In genomic region chr1:157134442-157134841, GRCh38 we compare ENCODE assay signal across 23 cellular contexts. TPM values are rescaled to one million over a fixed set of nuclear protein-coding genes. Genes with fewer than 3 reads are reported as not detected.
DNase-seq lines count a peak whose midpoint lies in the region; ATAC-seq and TF ChIP-seq lines count a peak whose summit lies in the region.
"Had no signal": no experiment of that assay in that cellular context is flagged by ENCODE, and none has a peak within 500 bp of the region (broad histone marks: within the 10 kb centered on the region; RNA-seq: fewer than 3 reads in every experiment).

No MANE protein-coding gene starts in this region.

- no peaks in the 10 kb centered on the region for H3K9me3 ChIP-seq in MM.1S (replicated peaks; ENCODE audit: insufficient read depth, low read length)
- no peaks in the 10 kb centered on the region for H3K9me3 ChIP-seq in endodermal cell (ENCODE audit: control insufficient read depth, low read length)
- H3K9me3 ChIP-seq in trophoblast cell (ENCODE audit: insufficient read depth, low read depth, low read length): no peaks in the 10 kb centered on the region
- H3K9me3 ChIP-seq: colonic mucosa, Peyer's patch, uterus had no signal

- ATAC-seq in activated T-cell treated with anti-CD3 and anti-CD28 coated beads, Interleukin-2, amount 50 U/mL, for 72 hours (replicated peaks in 1 of 2): no peak

- peak overlapping the region; percentile 51 to 96 for H3K4me3 Mint-ChIP-seq in activated T-cell treated with anti-CD3 and anti-CD28 coated beads, Interleukin-2, amount 50 U/mL, for 72 hours
- no peak overlapping the region for H3K4me3 Mint-ChIP-seq in endodermal cell

- 0 out of 2 replicates have a peak, but pooled peaks cover 3% of the 10 kb centered on the region for H4K20me1 ChIP-seq in MM.1S (ENCODE audit: insufficient read depth, low read length)

- peaks cover 65% of the 10 kb centered on the region for H3K4me1 Mint-ChIP-seq in activated T-cell treated with anti-CD3 and anti-CD28 coated beads, Interleukin-2, amount 50 U/mL, for 72 hours (ENCODE audit: low read depth)
- peaks cover 65% of the 10 kb centered on the region for H3K4me1 Mint-ChIP-seq in endodermal cell

- peaks cover 67% of the 10 kb centered on the region for H3F3A ChIP-seq in MM.1S (ENCODE audit: insufficient read depth, low read length)

- WGBS in endodermal cell (ENCODE audit: insufficient coverage in 1 of 2, insufficient read length in 1 of 2), 2 experiments: 90 to 98% methylated on average over 4 of the region's 4 CpGs
- WGBS in trophoblast cell (ENCODE audit: extremely low coverage, insufficient coverage, insufficient read length): 100% methylated on average over 3 of the region's 4 CpGs

- H4K8ac ChIP-seq in trophoblast cell (ENCODE audit: low read depth, low read length): no peak overlapping the region

- H2BK5ac ChIP-seq in trophoblast cell (ENCODE audit: low read depth, low read length, poor library complexity): no peak overlapping the region

- no peak overlapping the region for H3K4ac ChIP-seq in trophoblast cell (ENCODE audit: low read depth, low read length)

- no peak overlapping the region for H2BK12ac ChIP-seq in trophoblast cell (ENCODE audit: low read length)

- H3K9me3 Mint-ChIP-seq in activated T-cell treated with anti-CD3 and anti-CD28 coated beads, Interleukin-2, amount 50 U/mL, for 72 hours: no peaks in the 10 kb centered on the region
- no peaks in the 10 kb centered on the region for H3K9me3 Mint-ChIP-seq in endodermal cell

- H3K36me3 ChIP-seq in MM.1S (replicated peaks; ENCODE audit: insufficient read depth, low read length): peaks cover 15% of the 10 kb centered on the region
- peaks cover 62% of the 10 kb centered on the region for H3K36me3 ChIP-seq in endodermal cell (ENCODE audit: control insufficient read depth, insufficient read depth, low read length)
- peaks cover 4 to 18% of the 10 kb centered on the region in 2 experiments for H3K36me3 ChIP-seq in trophoblast cell (ENCODE audit: control insufficient read depth in 1 of 2, insufficient read depth in 2 of 2, low read length in 2 of 2)
- H3K36me3 ChIP-seq: uterus had no signal

- H2BK120ac ChIP-seq in trophoblast cell (ENCODE audit: insufficient read depth, low read length, poor library complexity): no peak overlapping the region

- H3K18ac ChIP-seq in trophoblast cell (ENCODE audit: low read length): no peak overlapping the region

- H3K9ac ChIP-seq in MM.1S (ENCODE audit: low read length) (no peak overlapping the region), endodermal cell (ENCODE audit: extremely low read depth, low read length, poor library complexity, severe bottlenecking) (no peak overlapping the region), trophoblast cell (ENCODE audit: low read length) (no peak overlapping the region)

- H3K27ac Mint-ChIP-seq in activated T-cell treated with anti-CD3 and anti-CD28 coated beads, Interleukin-2, amount 50 U/mL, for 72 hours: peak overlapping the region; percentile 78
- H3K27ac Mint-ChIP-seq in endodermal cell: no peak overlapping the region

- H3K79me2 ChIP-seq in MM.1S (ENCODE audit: low read length): peaks cover 55% of the 10 kb centered on the region
- H3K79me2 ChIP-seq in trophoblast cell (ENCODE audit: control insufficient read depth, insufficient read depth, low read length, poor library complexity): peaks cover 15% of the 10 kb centered on the region

- H3K36me3 Mint-ChIP-seq in activated T-cell treated with anti-CD3 and anti-CD28 coated beads, Interleukin-2, amount 50 U/mL, for 72 hours (ENCODE audit: insufficient read depth in 2 of 2): peaks cover 29 to 51% of the 10 kb centered on the region in 2 donors
- H3K36me3 Mint-ChIP-seq in endodermal cell (ENCODE audit: low read depth): peaks cover 48% of the 10 kb centered on the region

- H2AFZ ChIP-seq in MM.1S (ENCODE audit: low read length) (no peak overlapping the region), trophoblast cell (ENCODE audit: insufficient read depth, low read length, poor library complexity) (no peak overlapping the region)

- no peaks in the 10 kb centered on the region for H3K27me3 Mint-ChIP-seq in activated T-cell treated with anti-CD3 and anti-CD28 coated beads, Interleukin-2, amount 50 U/mL, for 72 hours (ENCODE audit: low read depth)
- H3K27me3 Mint-ChIP-seq in endodermal cell (ENCODE audit: insufficient read depth): no peaks in the 10 kb centered on the region

- H3K4me3 ChIP-seq in MM.1S (ENCODE audit: low read length): no peak overlapping the region
- peak overlapping the region; percentile 15 for H3K4me3 ChIP-seq in endodermal cell (ENCODE audit: low read length)
- no peak overlapping the region for H3K4me3 ChIP-seq in trophoblast cell (ENCODE audit: low read depth, low read length)
- H3K4me3 ChIP-seq: colonic mucosa, Peyer's patch, uterus had no signal

- no peak overlapping the region for H3K14ac ChIP-seq in trophoblast cell (ENCODE audit: low read length)

- no peaks in the 10 kb centered on the region for H3K27me3 ChIP-seq in MM.1S (replicated peaks; ENCODE audit: insufficient read depth, low read length)
- no peaks in the 10 kb centered on the region for H3K27me3 ChIP-seq in endodermal cell (ENCODE audit: control insufficient read depth, insufficient read depth, low read length, poor library complexity, severe bottlenecking)
- no peaks in the 10 kb centered on the region for H3K27me3 ChIP-seq in trophoblast cell (ENCODE audit: insufficient read depth, low read length)
- H3K27me3 ChIP-seq: colonic mucosa, Peyer's patch, uterus had no signal

- H4K91ac ChIP-seq in trophoblast cell (ENCODE audit: low read depth, low read length): no peak overlapping the region

- H3K27ac ChIP-seq in MM.1S (ENCODE audit: low read length): peak overlapping the region; percentile 79; the same call in 1 of the 2 replicates
- no peak overlapping the region for H3K27ac ChIP-seq in endodermal cell (ENCODE audit: low read depth, low read length)
- peak overlapping the region; percentile 68 for H3K27ac ChIP-seq in trophoblast cell (ENCODE audit: low read depth, low read length)
- H3K27ac ChIP-seq: colonic mucosa, Peyer's patch, uterus, WERI-Rb-1 had no signal

- peaks cover 56% of the 10 kb centered on the region for H3K4me1 ChIP-seq in MM.1S (ENCODE audit: low read length)
- peaks cover 35% of the 10 kb centered on the region for H3K4me1 ChIP-seq in endodermal cell (ENCODE audit: control insufficient read depth, insufficient read depth, low read length)
- H3K4me1 ChIP-seq in trophoblast cell (ENCODE audit: control insufficient read depth in 1 of 2, insufficient read depth in 2 of 2, low read length in 2 of 2): peaks cover 12 to 27% of the 10 kb centered on the region in 2 experiments

- DNase-seq in activated T-cell treated with anti-CD3 and anti-CD28 coated beads, Interleukin-2, amount 50 U/mL, for 72 hours: no peak
- no peak for DNase-seq in activated T-cell treated with anti-CD3 and anti-CD28 coated beads, Interleukin-2, amount 50 U/mL, for 1 hour
- DNase-seq in MM.1S (peak; percentile 27), endodermal cell (no peak), trophoblast cell (peak in 1 of 2 donors; percentile 33), NCI-H524 (lab: John Stamatoyannopoulos, UW) (no peak), EL (no peak), NCI-H1048 (lab: John Stamatoyannopoulos, UW) (no peak)
- DNase-seq: aorta; colonic mucosa; GF-D8; HCEC 1CT; NCI-H187 treated with DMSO at 0.1 percent for 48 hours; NCI-H526 treated with DMSO at 0.1 percent for 48 hours; Peyer's patch; small intestine; stimulated activated naive CD4-positive, alpha-beta T cell; uterus; WERI-Rb-1 had no signal

- no peak overlapping the region for H3K23ac ChIP-seq in trophoblast cell (ENCODE audit: low read length)

- no peak overlapping the region for H2AK5ac ChIP-seq in trophoblast cell (ENCODE audit: low read length)

- no peak overlapping the region for H4K12ac ChIP-seq in trophoblast cell (ENCODE audit: low read depth, low read length)

- peaks cover 14% of the 10 kb centered on the region for H3K79me1 ChIP-seq in trophoblast cell (ENCODE audit: low read length)

- no peaks in the 10 kb centered on the region for H3K9me2 ChIP-seq in MM.1S (replicated peaks; ENCODE audit: insufficient read depth, low read length)

- TF ChIP-seq CTCF in MM.1S (IDR thresholded peaks at IDR 0.05; ENCODE audit: low read length) (no peak), endodermal cell (conservative IDR thresholded peaks at IDR 0.05) (no peak)

- H3K4me2 ChIP-seq in MM.1S (ENCODE audit: low read depth, low read length) (no peak overlapping the region), trophoblast cell (ENCODE audit: low read length) (peak overlapping the region; percentile 24)

RNA-seq across cellular contexts. Expression of gene ETV3, which starts 3.8 kb away (rescaled TPM):
- 10 to 100 TPM; 33.5 to 48.7 TPM for total RNA-seq in activated T-cell treated with anti-CD3 and anti-CD28 coated beads, Interleukin-2, amount 50 U/mL, for 72 hours
- total RNA-seq in endodermal cell: 10 to 100 TPM; 26.9 to 40.6 TPM
- 18.1 TPM for polyA plus RNA-seq in endodermal cell (2013, experiment 1 of 2)
- polyA plus RNA-seq in endodermal cell (2013, experiment 2 of 2): 17.5 TPM
- polyA plus RNA-seq in trophoblast cell (2013): 11.1 and 11.7 TPM in 2 replicates

RNA-seq across cellular contexts. Expression of gene ETV3L, which starts 34.8 kb away (rescaled TPM):
- total RNA-seq in activated T-cell treated with anti-CD3 and anti-CD28 coated beads, Interleukin-2, amount 50 U/mL, for 72 hours: not detected
- under 1 TPM in 1 of 2 donors, not detected in 1; 0.26 TPM for total RNA-seq in endodermal cell
- 0.36 TPM for polyA plus RNA-seq in endodermal cell (2013, experiment 1 of 2)
- polyA plus RNA-seq in endodermal cell (2013, experiment 2 of 2): 0.12 TPM
- not detected in 2 replicates for polyA plus RNA-seq in trophoblast cell (2013)
- total RNA-seq: aorta, colonic mucosa, epithelial cell of proximal tubule, glomerular endothelial cell, MCF 10A, osteoblast, Peyer's patch, uterus had no signal
- polyA plus RNA-seq: aorta, small intestine had no signal
